Comparison of ENCODE assay signal across 9 cellular contexts in genomic region chr2:86790828-86791561, GRCh38. TPM values are rescaled to one million over a fixed set of nuclear protein-coding genes. Genes with fewer than 3 reads are reported as not detected.
DNase-seq lines count a peak whose midpoint lies in the region; ATAC-seq and TF ChIP-seq lines count a peak whose summit lies in the region.
"Had no signal": no experiment of that assay in that cellular context is flagged by ENCODE, and none has a peak within 500 bp of the region (broad histone marks: within the 10 kb centered on the region; RNA-seq: fewer than 3 reads in every experiment).

TSS of gene CD8A (minus strand) at chr2:86790913. CDS start at chr2:86790825, 88 bp downstream.

- H3K4me3 Mint-ChIP-seq in stimulated activated naive CD8-positive, alpha-beta T cell treated with anti-CD3 and anti-CD28 coated beads, Interleukin-15, Interleukin-2, amounts not matched to agents 100 ng/mL and 50 ng/mL, for 24 hours: peak within 1 kb of the TSS; percentile 97

- no peak within 1 kb of the TSS for H3K9ac ChIP-seq in SK-N-SH
- no peak within 1 kb of the TSS for H3K9ac ChIP-seq in iPS-18a (ENCODE audit: low read length)

- no peak for TF ChIP-seq EP300 in SK-N-SH (IDR thresholded peaks at IDR 0.05; ENCODE audit: borderline replicate concordance in 1 of 2, low read depth in 1 of 2, low read length in 1 of 2)

- H3K4me1 Mint-ChIP-seq in stimulated activated naive CD8-positive, alpha-beta T cell treated with anti-CD3 and anti-CD28 coated beads, Interleukin-15, Interleukin-2, amounts not matched to agents 100 ng/mL and 50 ng/mL, for 24 hours (ENCODE audit: low read depth): peaks cover 78% of the 10 kb centered on the region

- H3K27me3 ChIP-seq in SK-N-SH (ENCODE audit: insufficient read depth) (peaks cover 39% of the 10 kb centered on the region), iPS-18a (ENCODE audit: control insufficient read depth, insufficient read depth, low read length) (peaks cover 43% of the 10 kb centered on the region)

- H3F3A ChIP-seq in SK-N-SH (replicated peaks; ENCODE audit: insufficient read depth): no peaks in the 10 kb centered on the region

- peak within 1 kb of the TSS; percentile 100 for H3K27ac Mint-ChIP-seq in stimulated activated naive CD8-positive, alpha-beta T cell treated with anti-CD3 and anti-CD28 coated beads, Interleukin-15, Interleukin-2, amounts not matched to agents 100 ng/mL and 50 ng/mL, for 24 hours

- no peaks in the 10 kb centered on the region for H3K9me3 ChIP-seq in SK-N-SH
- no peaks in the 10 kb centered on the region for H3K9me3 ChIP-seq in iPS-18a (ENCODE audit: control insufficient read depth, low read depth, low read length)

- no peaks in the 10 kb centered on the region for H3K79me2 ChIP-seq in SK-N-SH (ENCODE audit: insufficient read depth)

- H3K4me2 ChIP-seq in SK-N-SH: peak within 1 kb of the TSS; percentile 44; the same call in 1 of the 2 replicates

- H3K4me3 ChIP-seq in SK-N-SH (ENCODE audit: low read depth in 2 of 2, low read length in 1 of 2) (peak within 1 kb of the TSS in 1 of 2 experiments; percentile 10; a peak in 1 of 4 replicates), iPS-18a (ENCODE audit: low read length) (peak within 1 kb of the TSS; percentile 64)

- H3K36me3 ChIP-seq in SK-N-SH (replicated peaks in 1 of 2; ENCODE audit: control insufficient read depth in 1 of 2, insufficient read depth in 2 of 2, low read length in 1 of 2) (no peaks in the 10 kb centered on the region), iPS-18a (ENCODE audit: control insufficient read depth, low read depth, low read length) (no peaks in the 10 kb centered on the region)

- no peak for TF ChIP-seq RAD21 in SK-N-SH (IDR thresholded peaks at IDR 0.05; ENCODE audit: low read length)

- H3K36me3 Mint-ChIP-seq in stimulated activated naive CD8-positive, alpha-beta T cell treated with anti-CD3 and anti-CD28 coated beads, Interleukin-15, Interleukin-2, amounts not matched to agents 100 ng/mL and 50 ng/mL, for 24 hours (ENCODE audit: low read depth): peaks cover 42% of the 10 kb centered on the region

- no peak within 1 kb of the TSS for H2AFZ ChIP-seq in SK-N-SH (ENCODE audit: low read depth)

- POLR2A ChIA-PET in SK-N-SH (lab: Yijun Ruan, JAX): no interaction called here

- ATAC-seq in SK-N-SH treated with all-trans-retinoic acid at 6 μM for 48 hours: no peak

- WGBS in SK-N-SH (ENCODE audit: low lambda C conversion rate): 46% methylated on average over 37 of the region's 42 CpGs

- no peaks in the 10 kb centered on the region for H3K27me3 Mint-ChIP-seq in stimulated activated naive CD8-positive, alpha-beta T cell treated with anti-CD3 and anti-CD28 coated beads, Interleukin-15, Interleukin-2, amounts not matched to agents 100 ng/mL and 50 ng/mL, for 24 hours

- DNase-seq in SK-N-SH: peak; percentile 20
- DNase-seq in activated T-cell treated with anti-CD3 and anti-CD28 coated beads for 4 hours: peak; percentile 36
- no peak for DNase-seq in NCI-H748 treated with DMSO at 0.1 percent for 48 hours (lab: John Stamatoyannopoulos, UW)
- DNase-seq in mesenteric fat pad (ENCODE audit: low spot score): no peak
- DNase-seq in NCI-H774 (lab: John Stamatoyannopoulos, UW): no peak

- H3K9me3 Mint-ChIP-seq in stimulated activated naive CD8-positive, alpha-beta T cell treated with anti-CD3 and anti-CD28 coated beads, Interleukin-15, Interleukin-2, amounts not matched to agents 100 ng/mL and 50 ng/mL, for 24 hours: peaks cover 11% of the 10 kb centered on the region

- H3K27ac ChIP-seq in SK-N-SH (ENCODE audit: low read depth in 2 of 2, low read length in 1 of 2) (no peak within 1 kb of the TSS), iPS-18a (ENCODE audit: low read length) (no peak within 1 kb of the TSS)
- H3K27ac ChIP-seq: C4-2B had no signal

- H3K9me2 ChIP-seq in SK-N-SH: no peaks in the 10 kb centered on the region

- H3K4me1 ChIP-seq in SK-N-SH (ENCODE audit: control insufficient read depth in 1 of 2, insufficient read depth in 2 of 2, low read depth in 1 of 2, low read length in 1 of 2) (peaks cover 0 to 5% of the 10 kb centered on the region in 2 experiments; a peak in 1 of 4 replicates), iPS-18a (ENCODE audit: control insufficient read depth, low read depth, low read length) (peaks cover 5% of the 10 kb centered on the region)

- H4K20me1 ChIP-seq in SK-N-SH (ENCODE audit: insufficient read depth): no peaks in the 10 kb centered on the region

- no peak for TF ChIP-seq CTCF in SK-N-SH (IDR thresholded peaks at IDR 0.05)

- CTCF ChIA-PET in SK-N-SH (lab: Yijun Ruan, JAX): interaction anchor here (2.3 kb wide), 1 partner anchor 18 kb away, joined by 11 read pairs; no protein-coding TSS in a partner anchor

TF ChIP-seq in SK-N-SH, 30 proteins besides CTCF, POLR2A, EP300 and RAD21:
- TF ChIP-seq SIN3A (IDR thresholded peaks at IDR 0.05; ENCODE audit: borderline replicate concordance, low read depth, low read length) (no peak), TCF12 (IDR thresholded peaks at IDR 0.05) (no peak), FOXM1 (IDR thresholded peaks at IDR 0.05; ENCODE audit: low read depth) (no peak), POLR2AphosphoS5 (IDR thresholded peaks at IDR 0.05; ENCODE audit: low read depth, low read length) (no peak), TEAD4 (IDR thresholded peaks at IDR 0.05; ENCODE audit: borderline replicate concordance, insufficient read depth) (no peak), USF2 (IDR thresholded peaks at IDR 0.05; ENCODE audit: borderline replicate concordance, low read depth, low read length) (no peak), SMC3 (IDR thresholded peaks at IDR 0.05; ENCODE audit: low read depth, low read length) (no peak), JUND (IDR thresholded peaks at IDR 0.05) (no peak), IRF3 (IDR thresholded peaks at IDR 0.05; ENCODE audit: low read depth, low read length) (no peak), EZH2phosphoT487 (IDR thresholded peaks at IDR 0.05; ENCODE audit: borderline replicate concordance, low read depth) (no peak), ELF1 (IDR thresholded peaks at IDR 0.05) (no peak)

TF ChIP-seq in SK-N-SH treated with all-trans-retinoic acid at 6 μM for 48 hours, 23 proteins besides CTCF, POLR2A, EP300 and RAD21 (continues in another document):
- TF ChIP-seq TSHZ2 (CRISPR knock-in tag; IDR thresholded peaks at IDR 0.05) (no peak), TOX (CRISPR knock-in tag; IDR thresholded peaks at IDR 0.05; ENCODE audit: borderline replicate concordance) (no peak), ESRRG (CRISPR knock-in tag; IDR thresholded peaks at IDR 0.05) (no peak), ARNTL (CRISPR knock-in tag; IDR thresholded peaks at IDR 0.05; ENCODE audit: borderline replicate concordance, low read depth) (no peak), TCF4 (CRISPR knock-in tag; IDR thresholded peaks at IDR 0.05; ENCODE audit: borderline replicate concordance) (no peak), RARB (CRISPR knock-in tag; IDR thresholded peaks at IDR 0.05) (no peak), ZNF70 (CRISPR knock-in tag; IDR thresholded peaks at IDR 0.05) (no peak), PATZ1 (CRISPR knock-in tag; IDR thresholded peaks at IDR 0.05; ENCODE audit: borderline replicate concordance) (no peak)

RNA-seq across cellular contexts. Expression of gene CD8A, which starts in this region (rescaled TPM):
- 0.05 and 0.08 TPM in 2 replicates for polyA plus RNA-seq in SK-N-SH (2012; rRNA removed)
- 0.03 and 0.10 TPM in 2 replicates for polyA plus RNA-seq in SK-N-SH (2012; cell fraction: cytosol; rRNA removed)
- polyA plus RNA-seq in SK-N-SH (2012; cell fraction: nucleus; rRNA removed): 0.07 and 0.19 TPM in 2 replicates
- 2.8 TPM for total RNA-seq in mesenteric fat pad

Comparison
In these comparisons a context has a peak if more than half of its experiments do, and no peak if none do; other contexts are left out.
1. Peak in DNase-seq and H3K4me2 ChIP-seq in SK-N-SH; RNA of the gene not detected or under 1 TPM.